3 cellular contexts compared by ENCODE assay signal in genomic region chr15:47661661-47662180, GRCh38.
TF ChIP-seq lines count a peak whose summit lies in the region.

No MANE protein-coding gene starts in this region.

TF ChIP-seq in IMR-90, 13 proteins besides CTCF, POLR2A, EP300 and RAD21:
- TF ChIP-seq BHLHE40 (IDR thresholded peaks at IDR 0.05; ENCODE audit: low read depth, low read length) (no peak), MAFK (IDR thresholded peaks at IDR 0.05; ENCODE audit: low read depth, low read length) (no peak), MXI1 (IDR thresholded peaks at IDR 0.05; ENCODE audit: borderline replicate concordance, low read depth, low read length) (no peak)
TF ChIP-seq in IMR-90: peak in this region for 0.

TF ChIP-seq in H1, 55 proteins besides CTCF, POLR2A, EP300 and RAD21:
- TF ChIP-seq ATF3 (IDR thresholded peaks at IDR 0.05; ENCODE audit: insufficient read depth, low read depth, low read length) (no peak), POU5F1 (IDR thresholded peaks at IDR 0.05; ENCODE audit: low read depth, low read length) (no peak), GABPA (IDR thresholded peaks at IDR 0.05; ENCODE audit: borderline replicate concordance, insufficient read depth, low read length) (no peak), ASH2L (IDR thresholded peaks at IDR 0.05; ENCODE audit: low read length) (no peak), KDM5A (IDR thresholded peaks at IDR 0.05; ENCODE audit: low read length) (no peak), KDM4A (IDR thresholded peaks at IDR 0.05; ENCODE audit: low read depth, low read length, severe bottlenecking) (no peak), CEBPB (IDR thresholded peaks at IDR 0.05; ENCODE audit: low read depth, low read length) (no peak)

TF ChIP-seq in WTC11, 78 proteins besides CTCF, POLR2A, EP300 and RAD21:
- TF ChIP-seq ZNF416 (CRISPR knock-in tag; IDR thresholded peaks at IDR 0.05) (no peak), TP53 (CRISPR knock-in tag; IDR thresholded peaks at IDR 0.05) (no peak)
